In genomic region chr1:226308166-226308722, GRCh38 we compare ENCODE assay signal across 8 cellular contexts. TPM values are rescaled to one million over a fixed set of nuclear protein-coding genes. Genes with fewer than 3 reads are reported as not detected.
DNase-seq lines count a peak whose midpoint lies in the region; ATAC-seq and TF ChIP-seq lines count a peak whose summit lies in the region.

No MANE protein-coding gene starts in this region.

- H3K4me3 Mint-ChIP-seq in CD4-positive, CD25-positive, alpha-beta regulatory T cell, result peak overlapping the region; percentile 92 to 99 (median 93)
- peak overlapping the region; percentile 88 for H3K4me3 Mint-ChIP-seq in activated CD8-positive, alpha-beta memory T cell treated with anti-CD3 and anti-CD28 coated beads, Interleukin-2, amount 10 ng/mL, durations not matched to agents 7 days and 5 days
- peak overlapping the region; percentile 92 for H3K4me3 Mint-ChIP-seq in glutamatergic neuron (ENCODE audit: unreplicated experiment)

- H3K36me3 Mint-ChIP-seq in CD4-positive, CD25-positive, alpha-beta regulatory T cell, result no peaks in the 10 kb centered on the region
- peaks cover 3% of the 10 kb centered on the region for H3K36me3 Mint-ChIP-seq in activated CD8-positive, alpha-beta memory T cell treated with anti-CD3 and anti-CD28 coated beads, Interleukin-2, amount 10 ng/mL, durations not matched to agents 7 days and 5 days
- no peaks in the 10 kb centered on the region for H3K36me3 Mint-ChIP-seq in glutamatergic neuron (ENCODE audit: unreplicated experiment)

- H3K27me3 ChIP-seq in CD4-positive, CD25-positive, alpha-beta regulatory T cell (ENCODE audit: control insufficient read depth, insufficient read depth, low read length), result peaks cover 11% of the 10 kb centered on the region
- H3K27me3 ChIP-seq in rectal smooth muscle tissue (ENCODE audit: control insufficient read depth, insufficient read depth, low read length), result no peaks in the 10 kb centered on the region

- peak overlapping the region; percentile 62 for H3K27ac ChIP-seq in CD4-positive, CD25-positive, alpha-beta regulatory T cell (ENCODE audit: insufficient read depth, low read length, poor library complexity, severe bottlenecking)
- H3K27ac ChIP-seq in rectal smooth muscle tissue (ENCODE audit: low read depth, low read length), result peak overlapping the region; percentile 14

- DNase-seq in CD4-positive, CD25-positive, alpha-beta regulatory T cell, result peak in 1 of 3 donors; percentile 41
- DNase-seq in HuH-7 (ENCODE audit: low spot score) (peak; percentile 72), glutamatergic neuron (no peak), mucosa of gallbladder (ENCODE audit: low spot score) (no peak)
- peak; percentile 58 for DNase-seq in activated CD8-positive, alpha-beta memory T cell treated with anti-CD3 and anti-CD28 coated beads, Interleukin-2, amount 10 ng/mL, durations not matched to agents 7 days and 5 days

- H3K36me3 ChIP-seq in CD4-positive, CD25-positive, alpha-beta regulatory T cell (ENCODE audit: control insufficient read depth, insufficient read depth, low read length), result no peaks in the 10 kb centered on the region
- no peaks in the 10 kb centered on the region for H3K36me3 ChIP-seq in rectal smooth muscle tissue (ENCODE audit: control insufficient read depth, insufficient read depth, low read length)

- peak overlapping the region; percentile 78 for H3K4me3 ChIP-seq in CD4-positive, CD25-positive, alpha-beta regulatory T cell (ENCODE audit: low read depth, low read length)
- peak overlapping the region; percentile 89 for H3K4me3 ChIP-seq in rectal smooth muscle tissue (ENCODE audit: low read length)

- no peaks in the 10 kb centered on the region for H3K9me3 ChIP-seq in CD4-positive, CD25-positive, alpha-beta regulatory T cell (ENCODE audit: control insufficient read depth in 2 of 2, low read length in 2 of 2)

- peak overlapping the region; percentile 38 to 92 (median 91) for H3K27ac Mint-ChIP-seq in CD4-positive, CD25-positive, alpha-beta regulatory T cell
- peak overlapping the region; percentile 86 for H3K27ac Mint-ChIP-seq in activated CD8-positive, alpha-beta memory T cell treated with anti-CD3 and anti-CD28 coated beads, Interleukin-2, amount 10 ng/mL, durations not matched to agents 7 days and 5 days
- H3K27ac Mint-ChIP-seq in glutamatergic neuron (ENCODE audit: unreplicated experiment), result peak overlapping the region; percentile 83

- peaks cover 16% of the 10 kb centered on the region for H3K4me1 ChIP-seq in CD4-positive, CD25-positive, alpha-beta regulatory T cell (ENCODE audit: control insufficient read depth, insufficient read depth, low read length, poor library complexity, severe bottlenecking)
- peaks cover 2% of the 10 kb centered on the region for H3K4me1 ChIP-seq in rectal smooth muscle tissue (ENCODE audit: control insufficient read depth, insufficient read depth, low read length)

- ATAC-seq in CD4-positive, CD25-positive, alpha-beta regulatory T cell (ENCODE audit: low read depth in 2 of 2), result no peak
- peak; percentile 20 for ATAC-seq in GM19455 (IDR thresholded peaks at IDR 0.05; ENCODE audit: unreplicated experiment)
- ATAC-seq in activated CD8-positive, alpha-beta memory T cell treated with anti-CD3 and anti-CD28 coated beads, Interleukin-2, amount 10 ng/mL, durations not matched to agents 7 days and 5 days, result no peak
- ATAC-seq in HG03565 (IDR thresholded peaks at IDR 0.05; ENCODE audit: unreplicated experiment), result no peak

- peak overlapping the region; percentile 28 for H3K9ac ChIP-seq in rectal smooth muscle tissue (ENCODE audit: low read length)

- CTCF ChIA-PET in activated CD8-positive, alpha-beta memory T cell treated with anti-CD3 and anti-CD28 coated beads, Interleukin-2, amount 10 ng/mL, durations not matched to agents 7 days and 5 days (lab: Charles Lee), result interaction anchor here (0.9 to 4.9 kb wide), 5 partner anchors 25 to 243 kb away, joined by 3 to 37 read pairs (median 14); partner anchors contain the start of gene PARP1

- peaks cover 11% of the 10 kb centered on the region for H3K27me3 Mint-ChIP-seq in CD4-positive, CD25-positive, alpha-beta regulatory T cell
- peaks cover 15% of the 10 kb centered on the region for H3K27me3 Mint-ChIP-seq in activated CD8-positive, alpha-beta memory T cell treated with anti-CD3 and anti-CD28 coated beads, Interleukin-2, amount 10 ng/mL, durations not matched to agents 7 days and 5 days
- no peaks in the 10 kb centered on the region for H3K27me3 Mint-ChIP-seq in glutamatergic neuron (ENCODE audit: unreplicated experiment)

- H3K9me3 Mint-ChIP-seq in CD4-positive, CD25-positive, alpha-beta regulatory T cell, result no peaks in the 10 kb centered on the region
- H3K9me3 Mint-ChIP-seq in activated CD8-positive, alpha-beta memory T cell treated with anti-CD3 and anti-CD28 coated beads, Interleukin-2, amount 10 ng/mL, durations not matched to agents 7 days and 5 days (ENCODE audit: low read depth), result no peaks in the 10 kb centered on the region
- peaks cover 1% of the 10 kb centered on the region for H3K9me3 Mint-ChIP-seq in glutamatergic neuron (ENCODE audit: unreplicated experiment)

- H3K4me1 Mint-ChIP-seq in CD4-positive, CD25-positive, alpha-beta regulatory T cell, result peaks cover 10 to 44% (median 20%) of the 10 kb centered on the region in 4 donors
- H3K4me1 Mint-ChIP-seq in activated CD8-positive, alpha-beta memory T cell treated with anti-CD3 and anti-CD28 coated beads, Interleukin-2, amount 10 ng/mL, durations not matched to agents 7 days and 5 days, result peaks cover 28% of the 10 kb centered on the region
- peaks cover 10% of the 10 kb centered on the region for H3K4me1 Mint-ChIP-seq in glutamatergic neuron (ENCODE audit: low read depth, unreplicated experiment)

- no peak for TF ChIP-seq CTCF in glutamatergic neuron (IDR thresholded peaks at IDR 0.05; ENCODE audit: partially characterized antibody, unreplicated experiment)

RNA-seq across cellular contexts. Expression of gene LIN9, which starts 0.7 kb away (rescaled TPM):
- 3.3 TPM for total RNA-seq in CD4-positive, CD25-positive, alpha-beta regulatory T cell
- polyA plus RNA-seq in CD4-positive, CD25-positive, alpha-beta regulatory T cell, result 1 to 10 TPM; 3.1 to 6.7 (median 4.3) TPM
- total RNA-seq in activated CD8-positive, alpha-beta memory T cell treated with anti-CD3 and anti-CD28 coated beads, Interleukin-2, amount 10 ng/mL, durations not matched to agents 7 days and 5 days, result 10 to 100 TPM; 10.8 to 14.3 TPM
- total RNA-seq in glutamatergic neuron (ENCODE audit: unreplicated experiment) (7.1 TPM), mucosa of gallbladder (1.8 TPM)

Comparison
In these comparisons a context has a peak if more than half of its experiments do, and no peak if none do; other contexts are left out.
1. DNase-seq: peak in HuH-7 (single experiment) and activated CD8-positive, alpha-beta memory T cell treated with anti-CD3 and anti-CD28 coated beads, Interleukin-2, amount 10 ng/mL, durations not matched to agents 7 days and 5 days (single experiment); none in glutamatergic neuron (single experiment) and mucosa of gallbladder (single experiment).
2. Peak in every context shown above with its lines, with median percentiles within 50 percentile points of each other: H3K27ac Mint-ChIP-seq and H3K4me3 Mint-ChIP-seq.